ENCODE assay signal across 12 cellular contexts in genomic region chr13:75415720-75416119, GRCh38.
DNase-seq lines count a peak whose midpoint lies in the region; ATAC-seq and TF ChIP-seq lines count a peak whose summit lies in the region.
"Had no signal": no experiment of that assay in that cellular context is flagged by ENCODE, and none has a peak within 500 bp of the region (broad histone marks: within the 10 kb centered on the region; RNA-seq: fewer than 3 reads in every experiment).

No MANE protein-coding gene starts in this region.

- no peaks in the 10 kb centered on the region for H3K27me3 ChIP-seq in SK-N-SH (ENCODE audit: insufficient read depth)
- no peaks in the 10 kb centered on the region for H3K27me3 ChIP-seq in foreskin keratinocyte
- H3K27me3 ChIP-seq in smooth muscle cell (ENCODE audit: low read depth): no peaks in the 10 kb centered on the region
- H3K27me3 ChIP-seq: hepatocyte had no signal

- no peak overlapping the region for H3K9ac ChIP-seq in SK-N-SH
- no peak overlapping the region for H3K9ac ChIP-seq in smooth muscle cell (ENCODE audit: low read depth)
- H3K9ac ChIP-seq: parathyroid adenoma had no signal

- H3K9me2 ChIP-seq in SK-N-SH: no peaks in the 10 kb centered on the region

- H3K36me3 ChIP-seq in SK-N-SH (replicated peaks in 1 of 2; ENCODE audit: control insufficient read depth in 1 of 2, insufficient read depth in 2 of 2, low read length in 1 of 2) (no peaks in the 10 kb centered on the region), smooth muscle cell (ENCODE audit: low read depth) (no peaks in the 10 kb centered on the region)

- peak; percentile 9 for ATAC-seq in foreskin keratinocyte
- no peak for ATAC-seq in HG03039 (IDR thresholded peaks at IDR 0.05; ENCODE audit: unreplicated experiment)
- ATAC-seq: activated naive CD4-positive, alpha-beta T cell treated with anti-CD3 and anti-CD28 coated beads, Interleukin-2, amount 50 U/mL, for 72 hours had no signal

- peak; percentile 60 for DNase-seq in H4 (ENCODE audit: low spot score)
- no peak for DNase-seq in SK-N-SH
- peak in 1 of 2 donors; percentile 29 for DNase-seq in foreskin keratinocyte
- DNase-seq in smooth muscle cell (lab: John Stamatoyannopoulos, UW; ENCODE audit: unreplicated experiment): no peak
- no peak for DNase-seq in COR-L47 (lab: John Stamatoyannopoulos, UW)
- no peak for DNase-seq in head of caudate nucleus
- DNase-seq in 8988T: no peak
- DNase-seq: stimulated activated CD8-positive, alpha-beta memory T cell treated with anti-CD3 and anti-CD28 coated beads, Interleukin-4, amount 100 ng/mL, for 48 hours had no signal

- TF ChIP-seq EP300 in SK-N-SH (IDR thresholded peaks at IDR 0.05; ENCODE audit: borderline replicate concordance in 1 of 2, low read depth in 1 of 2, low read length in 1 of 2): peak in 1 of 2 experiments; percentile 48; a peak in 1 of 4 replicates

- H3K27ac ChIP-seq in SK-N-SH (ENCODE audit: low read depth in 2 of 2, low read length in 1 of 2) (peak overlapping the region in 1 of 2 experiments; percentile 48; a peak in 1 of 4 replicates), foreskin keratinocyte (no peak overlapping the region), smooth muscle cell (ENCODE audit: low read depth) (peak overlapping the region; percentile 17)
- H3K27ac ChIP-seq: hepatocyte, parathyroid adenoma had no signal

- POLR2A ChIA-PET in SK-N-SH (lab: Yijun Ruan, JAX): no interaction called here

- H3K4me2 ChIP-seq in SK-N-SH (peak overlapping the region; percentile 24; the same call in 1 of the 2 replicates), smooth muscle cell (no peak overlapping the region)
- H3K4me2 ChIP-seq: hepatocyte had no signal

- H3K79me2 ChIP-seq in SK-N-SH (ENCODE audit: insufficient read depth) (no peaks in the 10 kb centered on the region; the same call in 1 of the 2 replicates), smooth muscle cell (ENCODE audit: low read depth) (no peaks in the 10 kb centered on the region)
- H3K79me2 ChIP-seq: hepatocyte, parathyroid adenoma had no signal

- no peak for TF ChIP-seq RAD21 in SK-N-SH (IDR thresholded peaks at IDR 0.05; ENCODE audit: low read length)

- H2AFZ ChIP-seq in SK-N-SH (ENCODE audit: low read depth) (no peak overlapping the region), smooth muscle cell (ENCODE audit: low read depth) (no peak overlapping the region)
- H2AFZ ChIP-seq: hepatocyte, parathyroid adenoma had no signal

- TF ChIP-seq CTCF in SK-N-SH (IDR thresholded peaks at IDR 0.05): no peak
- TF ChIP-seq CTCF in foreskin keratinocyte (conservative IDR thresholded peaks at IDR 0.05): no peak
- TF ChIP-seq CTCF in smooth muscle cell (IDR thresholded peaks at IDR 0.05; ENCODE audit: borderline replicate concordance, insufficient read depth, poor library complexity, severe bottlenecking): no peak

- CTCF ChIA-PET in SK-N-SH (lab: Yijun Ruan, JAX): interaction anchor here (0.8 to 1.4 kb wide), 4 partner anchors 9 to 67 kb away, joined by 3 to 6 read pairs (median 4); partner anchors contain the start of gene TBC1D4

- H3F3A ChIP-seq in SK-N-SH (replicated peaks; ENCODE audit: insufficient read depth) (peaks cover 9% of the 10 kb centered on the region), smooth muscle cell (ENCODE audit: low read depth) (no peaks in the 10 kb centered on the region)

- H3K4me1 ChIP-seq in SK-N-SH (ENCODE audit: control insufficient read depth in 1 of 2, insufficient read depth in 2 of 2, low read depth in 1 of 2, low read length in 1 of 2) (peaks cover 2 to 14% of the 10 kb centered on the region in 2 experiments), foreskin keratinocyte (no peaks in the 10 kb centered on the region), smooth muscle cell (ENCODE audit: low read depth) (no peaks in the 10 kb centered on the region)
- H3K4me1 ChIP-seq: parathyroid adenoma had no signal

- H3K4me3 ChIP-seq in SK-N-SH (ENCODE audit: low read depth in 2 of 2, low read length in 1 of 2) (no peak overlapping the region), smooth muscle cell (no peak overlapping the region)
- H3K4me3 ChIP-seq: hepatocyte had no signal

- H4K20me1 ChIP-seq in SK-N-SH (ENCODE audit: insufficient read depth): no peaks in the 10 kb centered on the region
- H4K20me1 ChIP-seq in smooth muscle cell (ENCODE audit: low read depth): peaks cover 10% of the 10 kb centered on the region

- intact Hi-C loops in head of caudate nucleus (cut with DNase I): no loop called here

- H3K9me3 ChIP-seq in SK-N-SH: no peaks in the 10 kb centered on the region
- no peaks in the 10 kb centered on the region for H3K9me3 ChIP-seq in smooth muscle cell (replicated peaks; ENCODE audit: low read depth)

TF ChIP-seq in SK-N-SH, 30 proteins besides CTCF, POLR2A, EP300 and RAD21:
- TF ChIP-seq GATA2 (CRISPR knock-in tag; IDR thresholded peaks at IDR 0.05) (no peak), FOXJ3 (CRISPR knock-in tag; IDR thresholded peaks at IDR 0.05) (no peak), RCOR1 (IDR thresholded peaks at IDR 0.05; ENCODE audit: low read length) (no peak), SIN3A (IDR thresholded peaks at IDR 0.05; ENCODE audit: borderline replicate concordance, low read depth, low read length) (no peak), PBX3 (IDR thresholded peaks at IDR 0.05) (peak; percentile 73), ZBTB33 (IDR thresholded peaks at IDR 0.05; ENCODE audit: borderline replicate concordance, low read depth) (no peak), SMC3 (IDR thresholded peaks at IDR 0.05; ENCODE audit: low read depth, low read length) (no peak), NFIC (IDR thresholded peaks at IDR 0.05; ENCODE audit: borderline replicate concordance) (peak; percentile 65; the same call in 1 of the 2 replicates), CHD2 (IDR thresholded peaks at IDR 0.05; ENCODE audit: low read length, partially characterized antibody) (no peak), MEF2A (IDR thresholded peaks at IDR 0.05; ENCODE audit: borderline replicate concordance, low read depth) (0 out of 2 replicates have a peak, but pooled peaks have one; percentile 9), POLR2AphosphoS5 (IDR thresholded peaks at IDR 0.05; ENCODE audit: low read depth, low read length) (peak; percentile 54; the same call in 1 of the 2 replicates), JUND (IDR thresholded peaks at IDR 0.05) (peak; percentile 64), TEAD4 (IDR thresholded peaks at IDR 0.05; ENCODE audit: borderline replicate concordance, insufficient read depth) (no peak), FOSL2 (IDR thresholded peaks at IDR 0.05; ENCODE audit: borderline replicate concordance, low read depth) (peak; percentile 50; the same call in 1 of the 2 replicates), TCF12 (IDR thresholded peaks at IDR 0.05) (peak; percentile 57), EZH2phosphoT487 (IDR thresholded peaks at IDR 0.05; ENCODE audit: borderline replicate concordance, low read depth) (no peak), RXRA (IDR thresholded peaks at IDR 0.05; ENCODE audit: borderline replicate concordance, low read depth) (peak; percentile 44; the same call in 1 of the 2 replicates)
